In genomic region chr14:78297843-78298242, GRCh38 we compare ENCODE assay signal across 1 cellular context.
TF ChIP-seq lines count a peak whose summit lies in the region.

No MANE protein-coding gene starts in this region.

TF ChIP-seq in H1, 55 proteins besides CTCF, POLR2A, EP300 and RAD21:
- TF ChIP-seq ASH2L (IDR thresholded peaks at IDR 0.05; ENCODE audit: low read length) (no peak), TCF12 (IDR thresholded peaks at IDR 0.05; ENCODE audit: low read depth, low read length) (no peak)
